ENCODE assay signal across 8 cellular contexts in genomic region chr11:71962428-71963038, GRCh38. TPM values are rescaled to one million over a fixed set of nuclear protein-coding genes. Genes with fewer than 3 reads are reported as not detected.
DNase-seq lines count a peak whose midpoint lies in the region; ATAC-seq lines count a peak whose summit lies in the region.
"Had no signal": no experiment of that assay in that cellular context is flagged by ENCODE, and none has a peak within 500 bp of the region (broad histone marks: within the 10 kb centered on the region; RNA-seq: fewer than 3 reads in every experiment).

No MANE protein-coding gene starts in this region.

- H3K9ac ChIP-seq in skeletal muscle satellite cell (ENCODE audit: low read depth, low read length), result peak overlapping the region; percentile 1

- H3K36me3 ChIP-seq in skeletal muscle satellite cell (ENCODE audit: insufficient read depth, low read length), result peaks cover 13% of the 10 kb centered on the region
- H3K36me3 ChIP-seq: pancreas had no signal

- H3K4me2 ChIP-seq in skeletal muscle satellite cell (ENCODE audit: low read length), result peak overlapping the region; percentile 27

- ATAC-seq in HG03378 (IDR thresholded peaks at IDR 0.05; ENCODE audit: unreplicated experiment) (peak; percentile 72), GM19397 (IDR thresholded peaks at IDR 0.05; ENCODE audit: unreplicated experiment) (no peak)

- H3K9me3 ChIP-seq in skeletal muscle satellite cell (replicated peaks; ENCODE audit: low read length), result no peaks in the 10 kb centered on the region
- H3K9me3 ChIP-seq: pancreas had no signal

- DNase-seq in GM19238 (ENCODE audit: insufficient read length, low spot score) (peak; percentile 17), astrocyte of the hippocampus (ENCODE audit: low read depth, low spot score) (peak; percentile 54), NCI-H446 (lab: John Stamatoyannopoulos, UW) (no peak), iPS-NIHi7 (ENCODE audit: extremely low spot score) (no peak)
- DNase-seq: pancreas had no signal

- no peak overlapping the region for H3K4me3 ChIP-seq in skeletal muscle satellite cell (ENCODE audit: low read length)
- H3K4me3 ChIP-seq: pancreas had no signal

- H3K27me3 ChIP-seq in skeletal muscle satellite cell (ENCODE audit: control insufficient read depth, insufficient read depth, low read length), result no peaks in the 10 kb centered on the region
- H3K27me3 ChIP-seq: pancreas had no signal

- H3K4me1 ChIP-seq in skeletal muscle satellite cell (ENCODE audit: control insufficient read depth, insufficient read depth, low read length), result peaks cover 21% of the 10 kb centered on the region
- H3K4me1 ChIP-seq: pancreas had no signal

RNA-seq across cellular contexts. Expression of gene RNF121, which starts 33.7 kb away (rescaled TPM):
- total RNA-seq in skeletal muscle satellite cell (2012; rRNA removed), result 10.9 and 16.6 TPM in 2 replicates

RNA-seq across cellular contexts. Expression of gene XNDC1N, which starts 34.1 kb away (rescaled TPM):
- 3.5 and 5.6 TPM in 2 replicates for total RNA-seq in skeletal muscle satellite cell (2012; rRNA removed)

RNA-seq across cellular contexts. Expression of gene IL18BP, which starts 36.2 kb away (rescaled TPM):
- total RNA-seq in skeletal muscle satellite cell (2012; rRNA removed), result 1.7 and 3.0 TPM in 2 replicates

Comparison
In these comparisons a context has a peak if more than half of its experiments do, and no peak if none do; other contexts are left out.
1. DNase-seq: peak in GM19238 (single experiment) and astrocyte of the hippocampus (single experiment); none in NCI-H446 (0 of 2) and iPS-NIHi7 (single experiment).